11 cellular contexts compared by ENCODE assay signal in the genomic region with DNA sequence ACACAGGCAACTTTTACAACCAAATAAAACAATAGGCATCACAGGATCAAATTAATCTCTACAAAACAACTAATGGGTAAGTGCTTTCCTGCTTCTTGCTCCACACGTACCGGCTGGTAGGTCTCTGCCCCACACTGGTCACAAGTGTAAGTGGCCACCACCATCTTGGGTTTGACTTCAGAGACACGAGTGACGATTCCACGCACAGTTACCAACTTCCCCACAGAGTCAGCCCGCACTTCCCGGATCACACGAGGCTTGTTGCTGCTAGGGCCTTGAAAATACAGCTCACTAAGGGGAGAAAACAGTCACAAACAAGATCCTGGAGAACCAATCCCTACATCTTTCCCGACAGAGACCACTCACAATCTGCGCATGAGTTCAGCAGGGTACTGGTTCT. TPM values are rescaled to one million over a fixed set of nuclear protein-coding genes. Genes with fewer than 3 reads are reported as not detected.
DNase-seq lines count a peak whose midpoint lies in the region; ATAC-seq lines count a peak whose summit lies in the region.
"Had no signal": no experiment of that assay in that cellular context is flagged by ENCODE, and none has a peak within 500 bp of the region (broad histone marks: within the 10 kb centered on the region; RNA-seq: fewer than 3 reads in every experiment).

No MANE protein-coding gene starts in this region.

- H2AFZ ChIP-seq in ACC112 (ENCODE audit: low read length, unreplicated experiment): no peak overlapping the region
- H2AFZ ChIP-seq in GM23248: no peak overlapping the region
- no peak overlapping the region for H2AFZ ChIP-seq in Karpas-422 (ENCODE audit: low read length)

- H3K4me3 Mint-ChIP-seq in activated naive CD8-positive, alpha-beta T cell: peak overlapping the region; percentile 93
- peak overlapping the region; percentile 60 to 97 (median 90) for H3K4me3 Mint-ChIP-seq in naive B cell

- H3K27ac ChIP-seq in ACC112 (ENCODE audit: low read depth, low read length): no peak overlapping the region
- H3K27ac ChIP-seq in GM23248: no peak overlapping the region
- no peak overlapping the region for H3K27ac ChIP-seq in Karpas-422 (ENCODE audit: low read length)

- WGBS in GM23248 (ENCODE audit: low coverage in 1 of 2, low lambda C conversion rate in 2 of 2, missing lambda C conversion rate in 2 of 2), 2 experiments: 86 to 95% methylated on average over 10 of the region's 10 CpGs

- H3K79me2 ChIP-seq in ACC112 (ENCODE audit: control insufficient read depth, insufficient read depth, low read length, unreplicated experiment) (peaks cover 28% of the 10 kb centered on the region), GM23248 (ENCODE audit: insufficient read depth) (peaks cover 66% of the 10 kb centered on the region), Karpas-422 (ENCODE audit: low read length) (peaks cover 34% of the 10 kb centered on the region)

- peaks cover 21% of the 10 kb centered on the region; the same call in 1 of the 2 replicates for H3F3A ChIP-seq in GM23248 (ENCODE audit: insufficient read depth)

- H4K20me1 ChIP-seq in GM23248 (ENCODE audit: insufficient read depth) (no peaks in the 10 kb centered on the region), Karpas-422 (ENCODE audit: insufficient read depth, low read depth, low read length) (peaks cover 18% of the 10 kb centered on the region; the same call in 1 of the 2 replicates)

- H3K4me1 Mint-ChIP-seq in activated naive CD8-positive, alpha-beta T cell (ENCODE audit: low read depth): peaks cover 39% of the 10 kb centered on the region
- peaks cover 44 to 66% (median 49%) of the 10 kb centered on the region in 3 donors for H3K4me1 Mint-ChIP-seq in naive B cell

- peaks cover 7% of the 10 kb centered on the region for H3K4me1 ChIP-seq in ACC112 (ENCODE audit: control insufficient read depth, insufficient read depth, low read length, unreplicated experiment)
- peaks cover 5% of the 10 kb centered on the region; the same call in 1 of the 2 replicates for H3K4me1 ChIP-seq in GM23248 (ENCODE audit: insufficient read depth)
- H3K4me1 ChIP-seq in Karpas-422 (ENCODE audit: low read length): peaks cover 20% of the 10 kb centered on the region

- H3K9me2 ChIP-seq in GM23248 (ENCODE audit: insufficient read depth) (no peaks in the 10 kb centered on the region), Karpas-422 (replicated peaks; ENCODE audit: insufficient read depth, low read length) (no peaks in the 10 kb centered on the region)

- no peak for DNase-seq in GM23248
- DNase-seq in naive B cell: no peak
- no peak for DNase-seq in Karpas-422
- no peak for DNase-seq in MG63
- no peak for DNase-seq in NCI-H2081 treated with DMSO at 0.1 percent for 48 hours (lab: John Stamatoyannopoulos, UW)
- DNase-seq: anterior cingulate cortex, Peyer's patch had no signal

- H3K36me3 Mint-ChIP-seq in activated naive CD8-positive, alpha-beta T cell: peaks cover 15% of the 10 kb centered on the region
- H3K36me3 Mint-ChIP-seq in naive B cell: peaks cover 16 to 34% of the 10 kb centered on the region in 2 donors

- ATAC-seq in naive B cell (ENCODE audit: low read depth in 2 of 2): no peak
- ATAC-seq in HG02588 (IDR thresholded peaks at IDR 0.05; ENCODE audit: unreplicated experiment): no peak

- H3K9me3 ChIP-seq in GM23248 (ENCODE audit: low read depth) (no peaks in the 10 kb centered on the region), Karpas-422 (ENCODE audit: low read length) (no peaks in the 10 kb centered on the region), MG63 (no peaks in the 10 kb centered on the region)
- H3K9me3 ChIP-seq: Peyer's patch, vagina had no signal

- in situ Hi-C loops in GM23248 (cut with MboI): no loop called here

- no peaks in the 10 kb centered on the region for H3K9me3 Mint-ChIP-seq in activated naive CD8-positive, alpha-beta T cell (ENCODE audit: low read depth)
- no peaks in the 10 kb centered on the region for H3K9me3 Mint-ChIP-seq in naive B cell

- H3K4me3 ChIP-seq in ACC112 (ENCODE audit: low read depth, low read length): peak overlapping the region; percentile 93; the same call in 1 of the 2 replicates
- H3K4me3 ChIP-seq in GM23248: no peak overlapping the region
- no peak overlapping the region for H3K4me3 ChIP-seq in Karpas-422 (ENCODE audit: low read length)
- H3K4me3 ChIP-seq in MG63: no peak overlapping the region

- H3K36me3 ChIP-seq in ACC112 (ENCODE audit: insufficient read depth, low read length) (peaks cover 45% of the 10 kb centered on the region), GM23248 (ENCODE audit: low read depth) (peaks cover 41% of the 10 kb centered on the region), Karpas-422 (ENCODE audit: insufficient read depth, low read length) (peaks cover 50% of the 10 kb centered on the region), MG63 (peaks cover 57% of the 10 kb centered on the region)

- no peak overlapping the region for H3K4me2 ChIP-seq in GM23248 (ENCODE audit: unreplicated experiment)
- H3K4me2 ChIP-seq in Karpas-422 (ENCODE audit: low read depth, low read length, poor library complexity, severe bottlenecking): no peak overlapping the region

- peak overlapping the region; percentile 99 for H3K27ac Mint-ChIP-seq in activated naive CD8-positive, alpha-beta T cell
- peak overlapping the region in 5 of 6 donors; percentile 35 to 98 (median 79) for H3K27ac Mint-ChIP-seq in naive B cell

- H3K27me3 Mint-ChIP-seq in activated naive CD8-positive, alpha-beta T cell: no peaks in the 10 kb centered on the region
- no peaks in the 10 kb centered on the region for H3K27me3 Mint-ChIP-seq in naive B cell

- 0 out of 2 replicates have a peak overlapping the region, but pooled peaks have one; percentile 86 for H3K9ac ChIP-seq in GM23248
- no peak overlapping the region for H3K9ac ChIP-seq in Karpas-422 (ENCODE audit: low read length)

- H3K27me3 ChIP-seq in ACC112 (ENCODE audit: insufficient read depth, low read length) (no peaks in the 10 kb centered on the region), GM23248 (replicated peaks; ENCODE audit: insufficient read depth) (no peaks in the 10 kb centered on the region), Karpas-422 (ENCODE audit: low read length) (no peaks in the 10 kb centered on the region), MG63 (no peaks in the 10 kb centered on the region)
- H3K27me3 ChIP-seq: Peyer's patch, vagina had no signal

RNA-seq across cellular contexts. Expression of gene MCM7, which starts 2.3 kb away (rescaled TPM):
- total RNA-seq in GM23248 (2014; rRNA removed; shearing (Covaris generic)): 61.3 and 93.1 TPM in 2 replicates
- polyA plus RNA-seq in GM23248 (2016; fragmentation: Nextera tagmentation; extraction: Ambion mirVana): 49.6 and 53.7 TPM in 2 replicates
- 10 to 100 TPM; 39.0 to 59.9 (median 47.1) TPM for polyA plus RNA-seq in naive B cell (ENCODE audit: low read depth in 6 of 6)
- total RNA-seq in Karpas-422 (2014; rRNA removed; shearing (Covaris generic); ENCODE audit: low replicate concordance): 109 and 175 TPM in 2 replicates
- 121 and 191 TPM in 2 replicates for total RNA-seq in MG63 (2014; rRNA removed; shearing (Covaris generic); ENCODE audit: low replicate concordance)

RNA-seq across cellular contexts. Expression of gene AP4M1, which starts 2.5 kb away (rescaled TPM):
- total RNA-seq in GM23248 (2014; rRNA removed; shearing (Covaris generic)): 13.7 and 16.2 TPM in 2 replicates
- 18.7 and 19.4 TPM in 2 replicates for polyA plus RNA-seq in GM23248 (2016; fragmentation: Nextera tagmentation; extraction: Ambion mirVana)
- polyA plus RNA-seq in naive B cell (ENCODE audit: low read depth in 6 of 6): 1 to 10 TPM; 3.3 to 6.8 (median 5.6) TPM
- 3.6 and 14.5 TPM in 2 replicates for total RNA-seq in Karpas-422 (2014; rRNA removed; shearing (Covaris generic); ENCODE audit: low replicate concordance)
- 16.8 and 28.4 TPM in 2 replicates for total RNA-seq in MG63 (2014; rRNA removed; shearing (Covaris generic); ENCODE audit: low replicate concordance)

RNA-seq across cellular contexts. Expression of gene COPS6, which starts 10.1 kb away (rescaled TPM):
- 59.1 and 79.1 TPM in 2 replicates for total RNA-seq in GM23248 (2014; rRNA removed; shearing (Covaris generic))
- 214 and 223 TPM in 2 replicates for polyA plus RNA-seq in GM23248 (2016; fragmentation: Nextera tagmentation; extraction: Ambion mirVana)
- polyA plus RNA-seq in naive B cell (ENCODE audit: low read depth in 6 of 6): 100 to 1,000 TPM; 109 to 249 (median 128) TPM
- 52.7 and 61.1 TPM in 2 replicates for total RNA-seq in Karpas-422 (2014; rRNA removed; shearing (Covaris generic); ENCODE audit: low replicate concordance)
- 58.3 and 78.2 TPM in 2 replicates for total RNA-seq in MG63 (2014; rRNA removed; shearing (Covaris generic); ENCODE audit: low replicate concordance)

RNA-seq across cellular contexts. Expression of gene ZNF3, which starts 17.4 kb away (rescaled TPM):
- 13.8 and 24.9 TPM in 2 replicates for total RNA-seq in GM23248 (2014; rRNA removed; shearing (Covaris generic))
- polyA plus RNA-seq in GM23248 (2016; fragmentation: Nextera tagmentation; extraction: Ambion mirVana): 13.3 and 15.0 TPM in 2 replicates
- 10 to 100 TPM; 14.6 to 34.4 (median 21.8) TPM for polyA plus RNA-seq in naive B cell (ENCODE audit: low read depth in 6 of 6)
- total RNA-seq in Karpas-422 (2014; rRNA removed; shearing (Covaris generic); ENCODE audit: low replicate concordance): 17.6 and 20.8 TPM in 2 replicates
- total RNA-seq in MG63 (2014; rRNA removed; shearing (Covaris generic); ENCODE audit: low replicate concordance): 11.0 and 39.4 TPM in 2 replicates

RNA-seq across cellular contexts. Expression of gene TAF6, which starts 20.2 kb away (rescaled TPM):
- 40.5 and 69.8 TPM in 2 replicates for total RNA-seq in GM23248 (2014; rRNA removed; shearing (Covaris generic))
- 53.0 and 55.2 TPM in 2 replicates for polyA plus RNA-seq in GM23248 (2016; fragmentation: Nextera tagmentation; extraction: Ambion mirVana)
- 10 to 100 TPM; 16.8 to 32.2 (median 21.6) TPM for polyA plus RNA-seq in naive B cell (ENCODE audit: low read depth in 6 of 6)
- total RNA-seq in Karpas-422 (2014; rRNA removed; shearing (Covaris generic); ENCODE audit: low replicate concordance): 30.6 and 34.3 TPM in 2 replicates
- 10.8 and 30.6 TPM in 2 replicates for total RNA-seq in MG63 (2014; rRNA removed; shearing (Covaris generic); ENCODE audit: low replicate concordance)
